In the genomic region with DNA sequence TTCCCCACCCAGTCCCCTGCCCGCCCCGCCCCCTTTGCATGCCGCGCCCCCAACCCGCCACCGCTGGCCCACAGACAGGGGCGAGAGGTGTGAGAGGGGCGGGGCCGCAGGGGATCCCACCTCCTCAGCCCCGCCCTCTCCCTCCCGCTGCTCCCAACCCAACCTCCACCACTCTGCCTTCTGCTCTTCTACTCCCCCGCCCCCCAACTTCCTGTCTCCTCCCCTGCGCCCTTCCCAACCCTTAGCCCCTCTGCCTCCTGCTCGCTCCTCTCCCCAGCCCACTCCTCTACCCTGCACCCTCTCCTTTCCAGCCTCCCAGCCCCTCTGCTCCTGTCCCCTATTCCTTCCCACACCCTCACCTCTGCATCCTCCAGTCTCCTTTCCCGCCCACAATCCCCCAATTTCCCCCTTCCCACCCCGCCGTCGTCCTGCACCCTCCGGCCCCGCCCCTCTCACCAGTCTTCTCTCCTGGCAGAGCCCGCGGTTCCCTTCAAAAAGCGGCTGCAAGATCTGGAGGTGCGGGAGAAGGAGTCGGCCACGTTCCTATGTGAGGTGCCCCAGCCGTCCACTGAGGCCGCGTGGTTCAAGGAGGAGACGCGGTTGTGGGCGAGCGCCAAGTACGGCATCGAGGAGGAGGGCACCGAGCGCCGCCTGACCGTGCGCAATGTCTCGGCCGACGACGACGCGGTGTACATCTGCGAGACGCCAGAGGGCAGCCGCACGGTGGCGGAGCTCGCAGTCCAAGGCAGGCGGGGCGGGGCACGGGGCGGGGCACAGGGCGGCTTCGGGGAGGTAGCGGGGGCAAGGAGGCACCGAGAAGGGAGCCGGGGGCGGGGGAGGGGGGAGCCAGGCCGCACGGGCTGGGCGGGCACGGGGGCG, we compare ENCODE assay signal across 1 cellular context.
TF ChIP-seq lines count a peak whose summit lies in the region.

No MANE protein-coding gene starts in this region.

TF ChIP-seq in HEK293, 187 proteins besides CTCF, POLR2A, EP300 and RAD21 (continued from another document):
- peak; percentile 95 for TF ChIP-seq PATZ1 (tag by site-specific recombination; IDR thresholded peaks at IDR 0.05)
- TF ChIP-seq, protein P1, sequence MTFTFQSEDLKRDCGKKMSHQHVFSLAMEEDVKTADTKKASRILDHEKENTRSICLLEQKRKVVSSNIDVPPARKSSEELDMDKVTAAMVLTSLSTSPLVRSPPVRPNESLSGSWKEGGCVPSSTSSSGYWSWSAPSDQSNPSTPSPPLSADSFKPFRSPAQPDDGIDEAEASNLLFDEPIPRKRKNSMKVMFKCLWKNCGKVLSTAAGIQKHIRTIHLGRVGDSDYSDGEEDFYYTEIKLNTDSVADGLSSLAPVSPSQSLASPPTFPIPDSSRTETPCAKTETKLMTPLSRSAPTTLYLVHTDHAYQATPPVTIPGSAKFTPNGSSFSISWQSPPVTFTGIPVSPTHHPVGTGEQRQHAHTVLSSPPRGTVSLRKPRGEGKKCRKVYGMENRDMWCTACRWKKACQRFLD (tag by site-specific recombination; IDR thresholded peaks at IDR 0.05) = no peak
- TF ChIP-seq ZNF169 (tag by site-specific recombination; IDR thresholded peaks at IDR 0.05) = no peak
- peak; percentile 95 for TF ChIP-seq ZFHX2 (tag by site-specific recombination; conservative IDR thresholded peaks at IDR 0.05)
- peak; percentile 66 for TF ChIP-seq KLF10 (tag by site-specific recombination; IDR thresholded peaks at IDR 0.05)
- peak; percentile 45; the same call in 1 of the 2 replicates for TF ChIP-seq ZNF324 (tag by site-specific recombination; IDR thresholded peaks at IDR 0.05)
- TF ChIP-seq ZNF16 (tag by site-specific recombination; IDR thresholded peaks at IDR 0.05; ENCODE audit: low read depth) = no peak
- TF ChIP-seq ZNF202 (tag by site-specific recombination; IDR thresholded peaks at IDR 0.05; ENCODE audit: borderline replicate concordance) = no peak
- peak; percentile 71; the same call in 1 of the 2 replicates for TF ChIP-seq ZNF2 (tag by site-specific recombination; IDR thresholded peaks at IDR 0.05)
- TF ChIP-seq ZNF341 (tag by site-specific recombination; IDR thresholded peaks at IDR 0.05; ENCODE audit: low read depth) = peak; percentile 96
- peak; percentile 93 for TF ChIP-seq HIC1 (tag by site-specific recombination; IDR thresholded peaks at IDR 0.05)
- 0 out of 2 replicates have a peak, but pooled peaks have one; percentile 70 for TF ChIP-seq SP7 (tag by site-specific recombination; IDR thresholded peaks at IDR 0.05)
- TF ChIP-seq YY1 (tag by site-specific recombination; IDR thresholded peaks at IDR 0.05) = no peak
- TF ChIP-seq SP2 (tag by site-specific recombination; IDR thresholded peaks at IDR 0.05) = peak; percentile 92
- TF ChIP-seq, protein P2, sequence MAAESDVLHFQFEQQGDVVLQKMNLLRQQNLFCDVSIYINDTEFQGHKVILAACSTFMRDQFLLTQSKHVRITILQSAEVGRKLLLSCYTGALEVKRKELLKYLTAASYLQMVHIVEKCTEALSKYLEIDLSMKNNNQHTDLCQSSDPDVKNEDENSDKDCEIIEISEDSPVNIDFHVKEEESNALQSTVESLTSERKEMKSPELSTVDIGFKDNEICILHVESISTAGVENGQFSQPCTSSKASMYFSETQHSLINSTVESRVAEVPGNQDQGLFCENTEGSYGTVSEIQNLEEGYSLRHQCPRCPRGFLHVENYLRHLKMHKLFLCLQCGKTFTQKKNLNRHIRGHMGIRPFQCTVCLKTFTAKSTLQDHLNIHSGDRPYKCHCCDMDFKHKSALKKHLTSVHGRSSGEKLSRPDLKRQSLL (tag by site-specific recombination; IDR thresholded peaks at IDR 0.05) = no peak
- 0 out of 2 replicates have a peak, but pooled peaks have one; percentile 32 for TF ChIP-seq ZNF146 (tag by site-specific recombination; IDR thresholded peaks at IDR 0.05)
- TF ChIP-seq KLF1 (tag by site-specific recombination; IDR thresholded peaks at IDR 0.05) = peak; percentile 97
- peak; percentile 39; the same call in 1 of the 2 replicates for TF ChIP-seq ZBTB11 (tag by site-specific recombination; conservative IDR thresholded peaks at IDR 0.05; ENCODE audit: low read depth)
- peak; percentile 80 for TF ChIP-seq KLF16 (tag by site-specific recombination; IDR thresholded peaks at IDR 0.05)
- no peak for TF ChIP-seq ZNF155 (tag by site-specific recombination; IDR thresholded peaks at IDR 0.05)
- TF ChIP-seq ZNF629 (tag by site-specific recombination; IDR thresholded peaks at IDR 0.05) = 0 out of 2 replicates have a peak, but pooled peaks have one; percentile 56
